ENCODE assay signal across 8 cellular contexts in genomic region chrX:40646489-40647306, GRCh38. TPM values are rescaled to one million over a fixed set of nuclear protein-coding genes. Genes with fewer than 3 reads are reported as not detected.
DNase-seq lines count a peak whose midpoint lies in the region; ATAC-seq and TF ChIP-seq lines count a peak whose summit lies in the region.

No MANE protein-coding gene starts in this region.

- DNase-seq in SJSA1 (ENCODE audit: low read depth in 1 of 2, low spot score in 2 of 2) = peak in 1 of 2 experiments; percentile 43
- peak; percentile 53 for DNase-seq in activated naive CD8-positive, alpha-beta T cell treated with anti-CD3 and anti-CD28 coated beads, Interleukin-2, amount 10 ng/mL, durations not matched to agents 7 days and 5 days
- peak; percentile 81 for DNase-seq in cardiac septum (ENCODE audit: low spot score)
- peak; percentile 85 for DNase-seq in posterior vena cava (ENCODE audit: low spot score)
- DNase-seq in NCI-H187 treated with DMSO at 0.1 percent for 48 hours (lab: John Stamatoyannopoulos, UW) = no peak

- no peaks in the 10 kb centered on the region for H3K27me3 ChIP-seq in SJSA1 (replicated peaks)

- H3K4me1 Mint-ChIP-seq in activated naive CD8-positive, alpha-beta T cell treated with anti-CD3 and anti-CD28 coated beads, Interleukin-2, amount 10 ng/mL, durations not matched to agents 7 days and 5 days = peaks cover 19% of the 10 kb centered on the region

- no peaks in the 10 kb centered on the region for H3K9me3 Mint-ChIP-seq in activated naive CD8-positive, alpha-beta T cell treated with anti-CD3 and anti-CD28 coated beads, Interleukin-2, amount 10 ng/mL, durations not matched to agents 7 days and 5 days

- H3K9me3 ChIP-seq in SJSA1 (replicated peaks) = no peaks in the 10 kb centered on the region

- H3K4me1 ChIP-seq in SJSA1 (replicated peaks) = peaks cover 20% of the 10 kb centered on the region

- H3K36me3 Mint-ChIP-seq in activated naive CD8-positive, alpha-beta T cell treated with anti-CD3 and anti-CD28 coated beads, Interleukin-2, amount 10 ng/mL, durations not matched to agents 7 days and 5 days = peaks cover 23% of the 10 kb centered on the region

- H3K27ac ChIP-seq in 22Rv1 (peak overlapping the region; percentile 63), SJSA1 (0 out of 2 replicates have a peak overlapping the region, but pooled peaks have one; percentile 17)

- intact Hi-C loops in cardiac septum (cut with DNase I) = loop anchor here (2.0 to 10.0 kb wide), 4 partner anchors 91 to 608 kb away; partner anchors contain the start of genes MED14 and USP9X
- intact Hi-C loops in posterior vena cava (cut with DNase I) = no loop called here

- ATAC-seq in GM18868 (IDR thresholded peaks at IDR 0.05; ENCODE audit: unreplicated experiment) (peak; percentile 18), HG03108 (IDR thresholded peaks at IDR 0.05; ENCODE audit: unreplicated experiment) (peak; percentile 11)
- peak; percentile 16 for ATAC-seq in activated naive CD8-positive, alpha-beta T cell treated with anti-CD3 and anti-CD28 coated beads, Interleukin-2, amount 10 ng/mL, durations not matched to agents 7 days and 5 days (ENCODE audit: low read depth)

- peak overlapping the region; percentile 92 for H3K27ac Mint-ChIP-seq in activated naive CD8-positive, alpha-beta T cell treated with anti-CD3 and anti-CD28 coated beads, Interleukin-2, amount 10 ng/mL, durations not matched to agents 7 days and 5 days

- H3K27me3 Mint-ChIP-seq in activated naive CD8-positive, alpha-beta T cell treated with anti-CD3 and anti-CD28 coated beads, Interleukin-2, amount 10 ng/mL, durations not matched to agents 7 days and 5 days = no peaks in the 10 kb centered on the region

- POLR2A ChIA-PET in activated naive CD8-positive, alpha-beta T cell treated with anti-CD3 and anti-CD28 coated beads, Interleukin-2, amount 10 ng/mL, durations not matched to agents 7 days and 5 days (lab: Charles Lee) = interaction anchor here (1.3 to 2.3 kb wide), 3 partner anchors 66 to 439 kb away, joined by 3 to 9 read pairs (median 8); partner anchors contain the start of genes ATP6AP2 and USP9X

- H3K4me3 Mint-ChIP-seq in activated naive CD8-positive, alpha-beta T cell treated with anti-CD3 and anti-CD28 coated beads, Interleukin-2, amount 10 ng/mL, durations not matched to agents 7 days and 5 days = peak overlapping the region; percentile 87

- no peaks in the 10 kb centered on the region for H3K36me3 ChIP-seq in SJSA1

- H3K4me3 ChIP-seq in SJSA1 = peak overlapping the region; percentile 59

- no peak for TF ChIP-seq CTCF in 22Rv1 (IDR thresholded peaks at IDR 0.05)

RNA-seq across cellular contexts. Expression of gene CXorf38, which starts 0.7 kb away (rescaled TPM):
- 20.8 and 21.2 TPM in 2 replicates for total RNA-seq in SJSA1 (2014; rRNA removed; shearing (Covaris generic))
- total RNA-seq in activated naive CD8-positive, alpha-beta T cell treated with anti-CD3 and anti-CD28 coated beads, Interleukin-2, amount 10 ng/mL, durations not matched to agents 7 days and 5 days = 10 to 100 TPM; 26.6 to 26.7 TPM
- total RNA-seq in cardiac septum (6.2 TPM), posterior vena cava (10 to 100 TPM in 1 of 2 donors, 1 to 10 TPM in 1; 7.4 to 10.3 TPM)

RNA-seq across cellular contexts. Expression of gene MPC1L, which starts 23.5 kb away (rescaled TPM):
- total RNA-seq in SJSA1 (2014; rRNA removed; shearing (Covaris generic)) = not detected in 2 replicates
- total RNA-seq in activated naive CD8-positive, alpha-beta T cell treated with anti-CD3 and anti-CD28 coated beads, Interleukin-2, amount 10 ng/mL, durations not matched to agents 7 days and 5 days = not detected
- total RNA-seq in cardiac septum = not detected
- not detected for total RNA-seq in posterior vena cava
